In the genomic region with DNA sequence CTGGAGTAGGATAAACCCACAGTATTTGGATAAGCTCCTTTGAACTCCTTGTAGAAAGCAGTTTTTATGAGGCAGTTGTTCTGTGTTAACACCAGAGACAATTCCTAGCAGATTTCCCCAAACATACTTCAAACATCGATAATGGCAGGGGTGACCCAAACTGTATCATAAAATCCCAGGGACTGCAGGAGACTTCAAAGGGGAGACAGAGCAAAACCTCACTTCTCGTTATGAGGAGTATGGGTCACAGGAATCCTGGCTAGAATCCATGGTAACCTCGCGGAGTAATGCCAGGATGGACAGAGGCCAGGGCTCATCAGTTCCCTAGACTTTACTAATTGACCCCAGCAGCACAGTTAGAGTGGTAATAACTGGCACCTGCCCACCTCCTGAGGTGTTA, we compare ENCODE assay signal across 15 cellular contexts.
DNase-seq lines count a peak whose midpoint lies in the region; ATAC-seq lines count a peak whose summit lies in the region.
"Had no signal": no experiment of that assay in that cellular context is flagged by ENCODE, and none has a peak within 500 bp of the region (broad histone marks: within the 10 kb centered on the region; RNA-seq: fewer than 3 reads in every experiment).

No MANE protein-coding gene starts in this region.

- peaks cover 91% of the 10 kb centered on the region for H3K4me1 Mint-ChIP-seq in stimulated activated naive CD8-positive, alpha-beta T cell treated with anti-CD3 and anti-CD28 coated beads, Interleukin-15, Interleukin-2, amounts not matched to agents 100 ng/mL and 50 ng/mL, for 24 hours (ENCODE audit: low read depth)
- peaks cover 61% of the 10 kb centered on the region for H3K4me1 Mint-ChIP-seq in activated T-helper 1 cell treated with anti-CD3 and anti-CD28 coated beads, Interleukin-12 subunit alpha, Interleukin-12 subunit beta, Interleukin-2, Interleukin-4 antibody, amounts not matched to agents 30 ng/mL and 10 ng/mL and 1 ng/mL, durations not matched to agents 14 hours and 24 hours and 36 hours (ENCODE audit: low read depth)
- H3K4me1 Mint-ChIP-seq in naive thymus-derived CD4-positive, alpha-beta T cell = peaks cover 37 to 83% (median 75%) of the 10 kb centered on the region in 7 donors

- H3K9me3 Mint-ChIP-seq in stimulated activated naive CD8-positive, alpha-beta T cell treated with anti-CD3 and anti-CD28 coated beads, Interleukin-15, Interleukin-2, amounts not matched to agents 100 ng/mL and 50 ng/mL, for 24 hours = no peaks in the 10 kb centered on the region
- H3K9me3 Mint-ChIP-seq in activated T-helper 1 cell treated with anti-CD3 and anti-CD28 coated beads, Interleukin-12 subunit alpha, Interleukin-12 subunit beta, Interleukin-2, Interleukin-4 antibody, amounts not matched to agents 30 ng/mL and 10 ng/mL and 1 ng/mL, durations not matched to agents 14 hours and 24 hours and 36 hours = no peaks in the 10 kb centered on the region
- peaks cover 0 to 2% (median 0%) of the 10 kb centered on the region in 11 donors for H3K9me3 Mint-ChIP-seq in naive thymus-derived CD4-positive, alpha-beta T cell

- no peak overlapping the region for H3K4me3 ChIP-seq in naive thymus-derived CD4-positive, alpha-beta T cell (ENCODE audit: low read length)
- H3K4me3 ChIP-seq: heart left ventricle, SK-N-MC had no signal

- no peak overlapping the region for H3K4me3 Mint-ChIP-seq in stimulated activated naive CD8-positive, alpha-beta T cell treated with anti-CD3 and anti-CD28 coated beads, Interleukin-15, Interleukin-2, amounts not matched to agents 100 ng/mL and 50 ng/mL, for 24 hours
- H3K4me3 Mint-ChIP-seq in activated T-helper 1 cell treated with anti-CD3 and anti-CD28 coated beads, Interleukin-12 subunit alpha, Interleukin-12 subunit beta, Interleukin-2, Interleukin-4 antibody, amounts not matched to agents 30 ng/mL and 10 ng/mL and 1 ng/mL, durations not matched to agents 14 hours and 24 hours and 36 hours = no peak overlapping the region
- H3K4me3 Mint-ChIP-seq in naive thymus-derived CD4-positive, alpha-beta T cell = peak overlapping the region in 2 of 10 donors; percentile 10 to 13

- H3K27me3 ChIP-seq in naive thymus-derived CD4-positive, alpha-beta T cell (ENCODE audit: control insufficient read depth in 2 of 2, insufficient read depth in 2 of 2, low read length in 2 of 2) = no peaks in the 10 kb centered on the region
- H3K27me3 ChIP-seq: heart left ventricle had no signal

- peak overlapping the region; percentile 82 for H3K27ac Mint-ChIP-seq in stimulated activated naive CD8-positive, alpha-beta T cell treated with anti-CD3 and anti-CD28 coated beads, Interleukin-15, Interleukin-2, amounts not matched to agents 100 ng/mL and 50 ng/mL, for 24 hours
- H3K27ac Mint-ChIP-seq in activated T-helper 1 cell treated with anti-CD3 and anti-CD28 coated beads, Interleukin-12 subunit alpha, Interleukin-12 subunit beta, Interleukin-2, Interleukin-4 antibody, amounts not matched to agents 30 ng/mL and 10 ng/mL and 1 ng/mL, durations not matched to agents 14 hours and 24 hours and 36 hours = peak overlapping the region; percentile 13
- H3K27ac Mint-ChIP-seq in naive thymus-derived CD4-positive, alpha-beta T cell = peak overlapping the region in 8 of 9 donors; percentile 61 to 99 (median 76)
- H3K27ac Mint-ChIP-seq: progenitor cell of endocrine pancreas had no signal

- peaks cover 33 to 57% of the 10 kb centered on the region in 2 donors for H3K4me1 ChIP-seq in naive thymus-derived CD4-positive, alpha-beta T cell (ENCODE audit: control insufficient read depth in 2 of 2, insufficient read depth in 2 of 2, low read length in 2 of 2)

- ATAC-seq in stimulated activated naive CD8-positive, alpha-beta T cell treated with anti-CD3 and anti-CD28 coated beads, Interleukin-15, Interleukin-2, amounts not matched to agents 100 U/mL and 50 U/mL, for 24 hours = no peak
- no peak for ATAC-seq in naive thymus-derived CD4-positive, alpha-beta T cell
- ATAC-seq in HG03039 (IDR thresholded peaks at IDR 0.05; ENCODE audit: unreplicated experiment) = no peak
- ATAC-seq: heart left ventricle had no signal

- H3K36me3 ChIP-seq in naive thymus-derived CD4-positive, alpha-beta T cell (ENCODE audit: control insufficient read depth in 2 of 3, insufficient read depth in 3 of 3, low read length in 3 of 3) = no peaks in the 10 kb centered on the region

- no peaks in the 10 kb centered on the region for H3K27me3 Mint-ChIP-seq in stimulated activated naive CD8-positive, alpha-beta T cell treated with anti-CD3 and anti-CD28 coated beads, Interleukin-15, Interleukin-2, amounts not matched to agents 100 ng/mL and 50 ng/mL, for 24 hours
- no peaks in the 10 kb centered on the region for H3K27me3 Mint-ChIP-seq in activated T-helper 1 cell treated with anti-CD3 and anti-CD28 coated beads, Interleukin-12 subunit alpha, Interleukin-12 subunit beta, Interleukin-2, Interleukin-4 antibody, amounts not matched to agents 30 ng/mL and 10 ng/mL and 1 ng/mL, durations not matched to agents 14 hours and 24 hours and 36 hours (ENCODE audit: insufficient read depth)
- no peaks in the 10 kb centered on the region for H3K27me3 Mint-ChIP-seq in naive thymus-derived CD4-positive, alpha-beta T cell
- H3K27me3 Mint-ChIP-seq: progenitor cell of endocrine pancreas had no signal

- intact Hi-C loops in activated T-helper 1 cell treated with anti-CD3 and anti-CD28 coated beads, Interleukin-12 subunit alpha, Interleukin-12 subunit beta, Interleukin-2, Interleukin-4 antibody, amounts not matched to agents 30 ng/mL and 10 ng/mL and 1 ng/mL, durations not matched to agents 14 hours and 24 hours and 36 hours (cut with micrococcal nuclease) = no loop called here
- intact Hi-C loops in naive thymus-derived CD4-positive, alpha-beta T cell (cut with micrococcal nuclease) = loop anchor here in 1 of 2 donors (10.0 kb wide), 1 partner anchor 145 kb away; a partner anchor contains a TSS

- no peak for DNase-seq in stimulated activated naive CD8-positive, alpha-beta T cell treated with anti-CD3 and anti-CD28 coated beads, Interleukin-15, Interleukin-2, amounts not matched to agents 100 U/mL and 50 U/mL, for 24 hours
- DNase-seq in activated T-helper 1 cell treated with anti-CD3 and anti-CD28 coated beads, Interleukin-12 subunit alpha, Interleukin-12 subunit beta, Interleukin-2, Interleukin-4 antibody, amounts not matched to agents 30 ng/mL and 10 ng/mL and 1 ng/mL, durations not matched to agents 14 hours and 24 hours and 36 hours (ENCODE audit: low spot score) = no peak
- no peak for DNase-seq in naive thymus-derived CD4-positive, alpha-beta T cell
- DNase-seq in NCI-H2081 treated with DMSO at 0.1 percent for 48 hours (lab: John Stamatoyannopoulos, UW) (no peak), HK-2 (ENCODE audit: unreplicated experiment) (no peak), SKM-1 treated with dmso at 0.1 percent for 144 hours (lab: John Stamatoyannopoulos, UW; ENCODE audit: unreplicated experiment) (no peak)
- DNase-seq: activated effector memory CD4-positive, alpha-beta T cell treated with anti-CD3 and anti-CD28 coated beads, Interleukin-2, amount 50 U/mL, for 16 hours; DMS153; heart left ventricle; NCI-H1436; NCI-H446 treated with DMSO at 0.1 percent for 48 hours had no signal

- H3K9me3 ChIP-seq in naive thymus-derived CD4-positive, alpha-beta T cell (ENCODE audit: control insufficient read depth in 2 of 3, low read length in 3 of 3) = no peaks in the 10 kb centered on the region
- H3K9me3 ChIP-seq: heart left ventricle had no signal

- POLR2A ChIA-PET in naive thymus-derived CD4-positive, alpha-beta T cell (lab: Charles Lee) = interaction anchor here (1.1 to 1.7 kb wide), 3 partner anchors 9 to 41 kb away, joined by 4 to 8 read pairs (median 6); no protein-coding TSS in a partner anchor

- peaks cover 66% of the 10 kb centered on the region for H3K36me3 Mint-ChIP-seq in stimulated activated naive CD8-positive, alpha-beta T cell treated with anti-CD3 and anti-CD28 coated beads, Interleukin-15, Interleukin-2, amounts not matched to agents 100 ng/mL and 50 ng/mL, for 24 hours (ENCODE audit: low read depth)
- peaks cover 28% of the 10 kb centered on the region for H3K36me3 Mint-ChIP-seq in activated T-helper 1 cell treated with anti-CD3 and anti-CD28 coated beads, Interleukin-12 subunit alpha, Interleukin-12 subunit beta, Interleukin-2, Interleukin-4 antibody, amounts not matched to agents 30 ng/mL and 10 ng/mL and 1 ng/mL, durations not matched to agents 14 hours and 24 hours and 36 hours (ENCODE audit: low read depth)
- peaks cover 4 to 49% (median 11%) of the 10 kb centered on the region in 5 donors for H3K36me3 Mint-ChIP-seq in naive thymus-derived CD4-positive, alpha-beta T cell

- CTCF ChIA-PET in naive thymus-derived CD4-positive, alpha-beta T cell (lab: Charles Lee) = interaction anchor here (0.9 to 1.2 kb wide), 2 partner anchors 8 to 11 kb away, joined by 3 read pairs; no protein-coding TSS in a partner anchor

- H3K27ac ChIP-seq in naive thymus-derived CD4-positive, alpha-beta T cell (ENCODE audit: low read depth, low read length) = peak overlapping the region; percentile 67
- H3K27ac ChIP-seq: SK-N-MC had no signal

Comparison
In these comparisons a context has a peak if more than half of its experiments do, and no peak if none do; other contexts are left out.
1. H3K27ac Mint-ChIP-seq: peak in every context shown above with its lines; median percentile 82 in stimulated activated naive CD8-positive, alpha-beta T cell treated with anti-CD3 and anti-CD28 coated beads, Interleukin-15, Interleukin-2, amounts not matched to agents 100 ng/mL and 50 ng/mL, for 24 hours; 76 in naive thymus-derived CD4-positive, alpha-beta T cell; 13 in activated T-helper 1 cell treated with anti-CD3 and anti-CD28 coated beads, Interleukin-12 subunit alpha, Interleukin-12 subunit beta, Interleukin-2, Interleukin-4 antibody, amounts not matched to agents 30 ng/mL and 10 ng/mL and 1 ng/mL, durations not matched to agents 14 hours and 24 hours and 36 hours.